ENCODE assay signal across 34 cellular contexts in the genomic region with DNA sequence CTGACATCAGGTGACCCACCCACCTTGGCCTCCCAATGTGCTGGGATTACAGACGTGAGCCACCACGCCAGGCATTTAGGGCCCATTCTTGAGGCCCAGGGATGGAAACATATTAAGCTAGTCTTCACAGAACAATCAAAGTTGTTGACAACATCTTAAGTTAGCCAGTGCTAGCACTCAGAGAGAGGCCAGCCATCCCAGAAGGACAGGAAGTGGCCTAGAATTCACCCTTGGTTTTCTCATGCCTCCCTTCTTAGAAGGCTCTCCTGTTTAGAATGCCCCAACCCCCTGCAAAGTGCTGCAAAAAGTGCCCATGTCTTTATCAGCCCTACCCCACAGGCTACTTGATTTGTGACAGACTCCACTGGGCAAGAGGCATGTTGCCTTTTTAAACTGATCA. TPM values are rescaled to one million over a fixed set of nuclear protein-coding genes. Genes with fewer than 3 reads are reported as not detected.
"Had no signal": no experiment of that assay in that cellular context is flagged by ENCODE, and none has a peak within 500 bp of the region (broad histone marks: within the 10 kb centered on the region; RNA-seq: fewer than 3 reads in every experiment).

No MANE protein-coding gene starts in this region.

- DNase-seq: activated CD4-positive, alpha-beta memory T cell treated with anti-CD3 and anti-CD28 coated beads for 36 hours; activated CD4-positive, alpha-beta T cell treated with anti-CD3 and anti-CD28 coated beads for 4 hours; activated CD8-positive, alpha-beta memory T cell treated with anti-CD3 and anti-CD28 coated beads, Interleukin-2, amount 50 U/mL, for 4 hours; activated effector memory CD4-positive, alpha-beta T cell treated with anti-CD3 and anti-CD28 coated beads, Interleukin-2, amount 50 U/mL, for 16 hours; activated naive CD4-positive, alpha-beta T cell treated with anti-CD3 and anti-CD28 coated beads, Interleukin-2, amount 10 ng/mL, durations not matched to agents 7 days and 5 days; activated T-cell treated with anti-CD3 and anti-CD28 coated beads, Interleukin-2, amount 50 U/mL, for 1 hour; amygdala; central memory CD4-positive, alpha-beta T cell; colonic mucosa; dorsolateral prefrontal cortex; effector memory CD4-positive, alpha-beta T cell; foreskin fibroblast; heart left ventricle; kidney glomerular epithelial cell; left ventricle myocardium inferior; naive B cell; pancreas; stimulated activated CD4-positive, alpha-beta T cell treated with anti-CD3 and anti-CD28 coated beads, Interleukin-2, amount 100 ng/mL, for 24 hours; stimulated activated naive B cell treated with anti-CD40 and anti-IgM and Interleukin-4, amounts not matched to agents 10 μg/mL and 1 μg/mL and 100 μg/mL, for 72 hours; T-helper 1 cell had no signal

- H3K36me3 Mint-ChIP-seq: activated CD4-positive, alpha-beta memory T cell treated with anti-CD3 and anti-CD28 coated beads for 36 hours; activated naive CD4-positive, alpha-beta T cell treated with anti-CD3 and anti-CD28 coated beads, Interleukin-2, amount 10 ng/mL, durations not matched to agents 7 days and 5 days; naive B cell; stimulated activated naive B cell treated with anti-CD40 and anti-IgM and Interleukin-4, amounts not matched to agents 10 μg/mL and 1 μg/mL and 100 μg/mL, for 72 hours had no signal

- H3K27ac Mint-ChIP-seq: activated CD4-positive, alpha-beta memory T cell treated with anti-CD3 and anti-CD28 coated beads for 36 hours; activated naive CD4-positive, alpha-beta T cell treated with anti-CD3 and anti-CD28 coated beads, Interleukin-2, amount 10 ng/mL, durations not matched to agents 7 days and 5 days; activated T-helper 1 cell treated with anti-CD3 and anti-CD28 coated beads, Interleukin-12 subunit alpha, Interleukin-12 subunit beta, Interleukin-2, Interleukin-4 antibody, amounts not matched to agents 30 ng/mL and 10 ng/mL and 1 ng/mL, durations not matched to agents 14 hours and 24 hours and 36 hours; stimulated activated naive B cell treated with anti-CD40 and anti-IgM and Interleukin-4, amounts not matched to agents 10 μg/mL and 1 μg/mL and 100 μg/mL, for 72 hours had no signal

- H3K4me3 Mint-ChIP-seq: activated CD4-positive, alpha-beta memory T cell treated with anti-CD3 and anti-CD28 coated beads for 36 hours; activated naive CD4-positive, alpha-beta T cell treated with anti-CD3 and anti-CD28 coated beads, Interleukin-2, amount 10 ng/mL, durations not matched to agents 7 days and 5 days; activated T-helper 1 cell treated with anti-CD3 and anti-CD28 coated beads, Interleukin-12 subunit alpha, Interleukin-12 subunit beta, Interleukin-2, Interleukin-4 antibody, amounts not matched to agents 30 ng/mL and 10 ng/mL and 1 ng/mL, durations not matched to agents 14 hours and 24 hours and 36 hours; naive B cell; stimulated activated naive B cell treated with anti-CD40 and anti-IgM and Interleukin-4, amounts not matched to agents 10 μg/mL and 1 μg/mL and 100 μg/mL, for 72 hours had no signal

- H3K4me3 ChIP-seq: breast epithelium, colonic mucosa, dorsolateral prefrontal cortex, heart left ventricle, left ventricle myocardium inferior, lung, pancreas, prostate gland, right atrium auricular region, smooth muscle cell, tibial nerve had no signal

- H3K27me3 Mint-ChIP-seq: activated CD4-positive, alpha-beta memory T cell treated with anti-CD3 and anti-CD28 coated beads for 36 hours; naive B cell had no signal

- H3K4me1 ChIP-seq: breast epithelium, pancreas, prostate gland, right atrium auricular region, tibial nerve had no signal

- H3K9me3 Mint-ChIP-seq: activated CD4-positive, alpha-beta memory T cell treated with anti-CD3 and anti-CD28 coated beads for 36 hours; activated naive CD4-positive, alpha-beta T cell treated with anti-CD3 and anti-CD28 coated beads, Interleukin-2, amount 10 ng/mL, durations not matched to agents 7 days and 5 days; activated T-helper 1 cell treated with anti-CD3 and anti-CD28 coated beads, Interleukin-12 subunit alpha, Interleukin-12 subunit beta, Interleukin-2, Interleukin-4 antibody, amounts not matched to agents 30 ng/mL and 10 ng/mL and 1 ng/mL, durations not matched to agents 14 hours and 24 hours and 36 hours; naive B cell; stimulated activated naive B cell treated with anti-CD40 and anti-IgM and Interleukin-4, amounts not matched to agents 10 μg/mL and 1 μg/mL and 100 μg/mL, for 72 hours had no signal

- H3K9me3 ChIP-seq: breast epithelium, colonic mucosa, heart left ventricle, left ventricle myocardium inferior, pancreas, prostate gland, right atrium auricular region, tibial nerve had no signal

- FAIRE-seq: pancreas, urothelium cell line had no signal

- H3K4me1 Mint-ChIP-seq: activated naive CD4-positive, alpha-beta T cell treated with anti-CD3 and anti-CD28 coated beads, Interleukin-2, amount 10 ng/mL, durations not matched to agents 7 days and 5 days; naive B cell; stimulated activated naive B cell treated with anti-CD40 and anti-IgM and Interleukin-4, amounts not matched to agents 10 μg/mL and 1 μg/mL and 100 μg/mL, for 72 hours had no signal

- H3K27me3 ChIP-seq: breast epithelium, colonic mucosa, dorsolateral prefrontal cortex, heart left ventricle, pancreas, right atrium auricular region, tibial nerve had no signal

- H3K27ac ChIP-seq: breast epithelium, colonic mucosa, dorsolateral prefrontal cortex, heart left ventricle, left ventricle myocardium inferior, pancreas, prostate gland, right atrium auricular region, tibial nerve, VCaP had no signal

- H3K36me3 ChIP-seq: breast epithelium, colonic mucosa, heart left ventricle, left ventricle myocardium inferior, pancreas, prostate gland, right atrium auricular region, tibial nerve had no signal

RNA-seq across cellular contexts. Expression of a gene that starts 12.1 kb away (rescaled TPM):
- total RNA-seq: activated CD4-positive, alpha-beta memory T cell treated with anti-CD3 and anti-CD28 coated beads for 36 hours; activated CD8-positive, alpha-beta memory T cell treated with anti-CD3 and anti-CD28 coated beads for 36 hours; activated T-helper 1 cell treated with anti-CD3 and anti-CD28 coated beads, Interleukin-12 subunit alpha, Interleukin-12 subunit beta, Interleukin-2, Interleukin-4 antibody, amounts not matched to agents 30 ng/mL and 10 ng/mL and 1 ng/mL, durations not matched to agents 14 hours and 24 hours and 36 hours; breast epithelium; colonic mucosa; fibroblast of lung; left ventricle myocardium inferior; prostate gland; right atrium auricular region; smooth muscle cell; temporal lobe; tibial nerve had no signal
- polyA plus RNA-seq: esophagus, fibroblast of lung, heart left ventricle, lung, neural cell, smooth muscle cell had no signal
